Comparison of ENCODE assay signal across 1 cellular context in the genomic region with DNA sequence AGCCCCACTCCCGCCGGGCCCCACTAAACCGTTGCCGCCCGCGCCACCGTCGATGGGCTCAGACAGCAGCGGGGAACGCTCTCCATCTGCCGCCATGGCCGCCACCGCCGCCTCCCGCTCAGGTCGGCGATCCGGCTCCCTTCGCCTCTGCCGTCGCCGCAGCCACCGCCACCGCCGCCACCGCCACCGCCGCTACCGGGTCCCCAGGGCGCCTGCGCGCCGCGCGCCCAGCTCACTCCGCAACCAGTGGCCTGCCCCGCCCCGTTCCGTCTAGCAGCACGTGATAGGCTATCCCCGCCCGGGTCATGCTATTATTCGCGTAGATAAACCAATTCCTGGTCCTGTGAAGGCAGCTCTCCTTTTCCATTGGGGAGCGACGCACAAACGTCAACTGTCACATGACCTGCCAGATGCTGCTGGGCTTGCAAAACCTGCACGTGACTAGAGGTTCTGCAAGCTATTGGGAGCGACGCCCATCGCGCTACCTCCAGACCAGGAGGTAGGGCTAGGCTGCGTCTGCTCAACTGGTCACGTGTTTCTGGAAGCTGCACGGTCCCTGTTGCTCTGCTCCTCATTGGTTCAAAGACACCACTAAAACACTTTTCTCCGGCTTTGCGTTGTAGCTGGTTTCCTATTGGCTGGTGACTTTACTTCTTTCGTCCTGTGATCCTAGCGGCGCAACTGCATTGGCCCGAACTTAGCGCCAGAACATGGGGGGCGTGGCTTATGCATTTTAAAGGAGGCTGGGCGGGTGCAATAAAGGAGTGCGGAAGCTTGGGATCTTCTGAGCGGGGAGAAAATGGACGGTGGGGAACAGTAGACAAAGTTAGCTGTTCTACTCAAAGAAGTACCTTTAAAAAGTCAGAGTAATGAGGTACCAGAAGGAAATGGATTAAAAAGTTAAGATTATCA.
TF ChIP-seq lines count a peak whose summit lies in the region.

A gene (minus strand): TSS at position 205 of the 912 bp plus-strand sequence. CDS start 109 bp downstream, at position 96.

TF ChIP-seq in HepG2, 621 proteins besides CTCF, POLR2A, EP300 and RAD21 (continued from another document):
- TF ChIP-seq XBP1 (CRISPR knock-in tag; IDR thresholded peaks at IDR 0.05) (no peak), ZNF549 (CRISPR knock-in tag; IDR thresholded peaks at IDR 0.05) (no peak)
